8 cellular contexts compared by ENCODE assay signal in the genomic region with DNA sequence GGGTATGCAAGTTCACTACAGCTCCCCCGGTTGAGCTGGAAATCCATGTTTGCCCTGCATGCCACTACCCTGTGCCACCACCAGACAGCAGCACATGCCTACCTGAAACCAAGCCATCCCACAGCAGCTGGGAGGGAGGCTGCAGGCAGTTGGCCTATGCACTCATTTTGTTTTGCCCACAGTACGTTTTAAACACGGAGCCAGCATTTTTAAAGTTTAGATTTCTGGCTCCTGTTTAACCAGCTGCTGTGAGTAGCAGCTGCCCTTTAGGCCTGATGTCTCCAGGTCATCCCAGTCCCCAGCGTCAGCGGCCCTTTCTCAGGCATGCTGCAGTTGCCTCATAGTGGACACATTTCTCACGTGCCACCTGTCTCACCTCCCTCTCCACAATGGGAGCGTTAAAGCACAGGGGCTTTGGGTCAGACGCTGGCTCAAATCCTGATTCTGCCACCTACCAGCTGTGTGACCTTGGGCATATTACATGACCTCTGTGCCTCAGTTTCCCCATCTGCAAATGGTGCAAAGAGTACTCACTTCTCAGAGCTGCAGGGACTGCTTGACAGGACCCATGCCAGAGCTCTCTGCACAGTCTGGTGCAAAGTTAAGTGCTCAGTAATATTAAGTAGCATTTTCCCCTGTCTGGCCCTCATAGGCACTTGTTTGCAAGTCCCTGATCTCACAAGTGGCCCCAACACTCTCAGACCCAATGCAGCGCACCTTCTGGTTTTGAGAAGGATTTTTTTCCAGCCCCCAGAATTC. TPM values are rescaled to one million over a fixed set of nuclear protein-coding genes. Genes with fewer than 3 reads are reported as not detected.
DNase-seq lines count a peak whose midpoint lies in the region; ATAC-seq and TF ChIP-seq lines count a peak whose summit lies in the region.

No MANE protein-coding gene starts in this region.

- H3K18ac ChIP-seq in H9 (ENCODE audit: insufficient read length, low read depth, low read length), result no peak overlapping the region

- no peak overlapping the region for H4K8ac ChIP-seq in H9 (replicated peaks; ENCODE audit: insufficient read length, low read depth, low read length)

- H3K36me3 Mint-ChIP-seq in H9 (ENCODE audit: insufficient read depth in 1 of 3, low read depth in 3 of 3), result peaks cover 15 to 35% (median 35%) of the 10 kb centered on the region in 3 experiments

- TF ChIP-seq CTCF in H9 (conservative IDR thresholded peaks at IDR 0.05), result peak; percentile 81

- no peak overlapping the region for H3T11ph ChIP-seq in H9 (ENCODE audit: low read length)

- no peak overlapping the region for H3K56ac ChIP-seq in H9 (ENCODE audit: insufficient read length, low read depth, low read length)

- DNase-seq in AML-193 (lab: John Stamatoyannopoulos, UW) (peak; percentile 46 to 67), H9 (peak; percentile 80), NCI-H460 (ENCODE audit: extremely low read depth, low read depth) (peak; percentile 76), dermis microvascular lymphatic vessel endothelial cell (ENCODE audit: low read depth in 2 of 2) (peak; percentile 72 to 79), medulla oblongata (ENCODE audit: extremely low spot score) (peak; percentile 85)
- DNase-seq in activated CD4-positive, alpha-beta T cell treated with anti-CD3 and anti-CD28 coated beads for 48 hours, result peak; percentile 72
- peak; percentile 26 to 28 for DNase-seq in stimulated activated CD8-positive, alpha-beta memory T cell treated with anti-CD3 and anti-CD28 coated beads, Interleukin-4, amount 100 ng/mL, for 4 hours (ENCODE audit: low read depth in 2 of 2, low spot score in 1 of 2)

- H3K4me1 ChIP-seq in H9 (ENCODE audit: insufficient read depth, low read length), result no peaks in the 10 kb centered on the region

- no peak overlapping the region for H3K4ac ChIP-seq in H9 (ENCODE audit: low read depth, low read length)

- no peaks in the 10 kb centered on the region for H3K79me1 ChIP-seq in H9 (ENCODE audit: insufficient read depth, low read depth, low read length, poor library complexity, severe bottlenecking)

- no peak for ATAC-seq in HG03095 (IDR thresholded peaks at IDR 0.05; ENCODE audit: unreplicated experiment)

- no peak overlapping the region for H3K9ac ChIP-seq in H9 (ENCODE audit: extremely low read depth, insufficient read length, low read length)

- no peak overlapping the region for H3K4me2 ChIP-seq in H9 (ENCODE audit: insufficient read depth, insufficient read length, low read length)

- no peaks in the 10 kb centered on the region for H3K27me3 Mint-ChIP-seq in H9 (ENCODE audit: low read depth)

- no peaks in the 10 kb centered on the region for H3K79me2 ChIP-seq in H9 (ENCODE audit: insufficient read depth, low read length)

- no CpG with 5 or more reads among the region's 9 CpGs for WGBS in H9 (ENCODE audit: extremely low coverage, insufficient read length, low lambda C conversion rate)

- H3K27ac Mint-ChIP-seq in H9, result peak overlapping the region in 1 of 3 experiments; percentile 66; a peak in 1 of 7 replicates

- no peak overlapping the region for H2BK15ac ChIP-seq in H9 (ENCODE audit: low read depth, low read length)

- no peak overlapping the region for H2AK5ac ChIP-seq in H9 (ENCODE audit: insufficient read length, low read length)

- H2BK20ac ChIP-seq in H9 (ENCODE audit: low read depth, low read length, poor library complexity, severe bottlenecking), result no peak overlapping the region

- H2BK5ac ChIP-seq in H9 (ENCODE audit: insufficient read length, low read length), result no peak overlapping the region

- H2BK12ac ChIP-seq in H9 (ENCODE audit: insufficient read length, low read depth, low read length), result no peak overlapping the region

- no peaks in the 10 kb centered on the region for H4K20me1 ChIP-seq in H9 (ENCODE audit: control insufficient read depth, insufficient read depth, insufficient read length)

- H3K27me3 ChIP-seq in H9 (ENCODE audit: insufficient read depth, low read length), result no peaks in the 10 kb centered on the region

- peaks cover 5 to 7% of the 10 kb centered on the region in 2 experiments for H3K4me1 Mint-ChIP-seq in H9

- no peak overlapping the region for H3K27ac ChIP-seq in H9 (ENCODE audit: insufficient read length, low read depth, low read length)

- H3K4me3 Mint-ChIP-seq in H9, result no peak overlapping the region

- H4K5ac ChIP-seq in H9 (ENCODE audit: insufficient read length, low read depth, low read length), result no peak overlapping the region

- H3K9me3 Mint-ChIP-seq in H9, result no peaks in the 10 kb centered on the region; a peak in 2 of 5 replicates

- no peak overlapping the region for H4K91ac ChIP-seq in H9 (ENCODE audit: insufficient read length, low read depth, low read length)

- H3K23me2 ChIP-seq in H9 (ENCODE audit: insufficient read length, low read depth, low read length, poor library complexity, severe bottlenecking), result no peaks in the 10 kb centered on the region

- H3K14ac ChIP-seq in H9 (ENCODE audit: insufficient read depth, low read length), result no peak overlapping the region

- H3K23ac ChIP-seq in H9 (ENCODE audit: insufficient read length, low read depth, low read length), result no peak overlapping the region

- no peaks in the 10 kb centered on the region for H3K9me3 ChIP-seq in H9 (ENCODE audit: control insufficient read depth, low read depth, low read length)

- H2BK120ac ChIP-seq in H9 (ENCODE audit: low read depth, low read length, poor library complexity, severe bottlenecking), result no peak overlapping the region

- H2AFZ ChIP-seq in H9 (ENCODE audit: low read length), result no peak overlapping the region

RNA-seq across cellular contexts. Expression of a gene that starts 8.2 kb away (rescaled TPM):
- 152 and 165 TPM in 2 replicates for total RNA-seq in H9 (2021)
- total RNA-seq in NCI-H460 (2014; rRNA removed; shearing (Covaris generic)), result 95.4 and 105 TPM in 2 replicates
- 52.7 and 66.9 TPM in 2 replicates for polyA plus RNA-seq in NCI-H460 (2014; cell fraction: nucleus; rRNA removed)
- 23.6 and 37.2 TPM in 2 replicates for total RNA-seq in dermis microvascular lymphatic vessel endothelial cell

RNA-seq across cellular contexts. Expression of a gene that starts 32.4 kb away (rescaled TPM):
- total RNA-seq in H9 (2021) (29.3 and 32.4 TPM in 2 replicates), dermis microvascular lymphatic vessel endothelial cell (11.2 and 20.0 TPM in 2 replicates)
- 40.0 and 47.3 TPM in 2 replicates for total RNA-seq in NCI-H460 (2014; rRNA removed; shearing (Covaris generic))
- 21.0 and 21.8 TPM in 2 replicates for polyA plus RNA-seq in NCI-H460 (2014; cell fraction: nucleus; rRNA removed)

Comparison
In these comparisons a context has a peak if more than half of its experiments do, and no peak if none do; other contexts are left out.
1. DNase-seq: peak in every context shown above with its lines; median percentile 85 in medulla oblongata; 80 in H9; 76 in NCI-H460; 76 in dermis microvascular lymphatic vessel endothelial cell; 72 in activated CD4-positive, alpha-beta T cell treated with anti-CD3 and anti-CD28 coated beads for 48 hours; 56 in AML-193; 27 in stimulated activated CD8-positive, alpha-beta memory T cell treated with anti-CD3 and anti-CD28 coated beads, Interleukin-4, amount 100 ng/mL, for 4 hours.